ENCODE assay signal across 14 cellular contexts in genomic region chr6:159606786-159607185, GRCh38.
DNase-seq lines count a peak whose midpoint lies in the region; ATAC-seq and TF ChIP-seq lines count a peak whose summit lies in the region.
"Had no signal": no experiment of that assay in that cellular context is flagged by ENCODE, and none has a peak within 500 bp of the region (broad histone marks: within the 10 kb centered on the region; RNA-seq: fewer than 3 reads in every experiment).

No MANE protein-coding gene starts in this region.

- in situ Hi-C loops in astrocyte of the spinal cord (cut with HindIII; ENCODE audit: low sequenced_read_pairs), result no loop called here

- H3K4me1 Mint-ChIP-seq in HFFc6 (ENCODE audit: low read depth), result no peaks in the 10 kb centered on the region

- intact Hi-C loops in left colon (cut with DNase I, micrococcal nuclease), result no loop called here

- no peak for ATAC-seq in GM21723 (IDR thresholded peaks at IDR 0.05; ENCODE audit: unreplicated experiment)
- no peak for ATAC-seq in left colon
- ATAC-seq: GM23338 had no signal

- H3K27ac ChIP-seq in caudate nucleus (ENCODE audit: low read depth, low read length), result no peak overlapping the region
- H3K27ac ChIP-seq: BLaER1 treated with 17β-estradiol and CSF1 and Interleukin-3, amounts not matched to agents 10 nM and 100 nM had no signal

- H3K27ac Mint-ChIP-seq in HFFc6, result no peak overlapping the region
- H3K27ac Mint-ChIP-seq: GM23338 had no signal

- no peaks in the 10 kb centered on the region for H3K36me3 Mint-ChIP-seq in HFFc6 (ENCODE audit: low read depth)

- peaks cover 9% of the 10 kb centered on the region for H3K27me3 Mint-ChIP-seq in HFFc6 (ENCODE audit: insufficient read depth)

- no peak for TF ChIP-seq POLR2A in erythroblast (IDR thresholded peaks at IDR 0.05; ENCODE audit: low read length)

- H3K9me3 Mint-ChIP-seq in HFFc6, result no peaks in the 10 kb centered on the region
- H3K9me3 Mint-ChIP-seq: GM23338 had no signal

- DNase-seq in AG10803 (ENCODE audit: low read depth) (peak; percentile 21), HFFc6 (peak; percentile 5), astrocyte of the spinal cord (ENCODE audit: low read depth, low spot score) (peak; percentile 16), fibroblast of villous mesenchyme (ENCODE audit: low read depth) (peak; percentile 8), left colon (no peak), erythroblast (lab: John Stamatoyannopoulos, UW) (no peak), caudate nucleus (lab: John Stamatoyannopoulos, UW) (no peak)
- DNase-seq: KBM-7, NCI-H1436 treated with DMSO at 0.1 percent for 48 hours, NCI-H2081, NCI-H524 treated with DMSO at 0.1 percent for 48 hours had no signal

- H3K4me3 ChIP-seq in AG10803 (ENCODE audit: low read length) (no peak overlapping the region), astrocyte of the spinal cord (ENCODE audit: low read depth, low read length) (no peak overlapping the region), fibroblast of villous mesenchyme (ENCODE audit: low read depth, low read length) (no peak overlapping the region)
- H3K4me3 ChIP-seq: BLaER1 treated with 17β-estradiol and CSF1 and Interleukin-3, amounts not matched to agents 10 nM and 100 nM; GM23338 had no signal

- no peak overlapping the region for H3K4me3 Mint-ChIP-seq in HFFc6
- H3K4me3 Mint-ChIP-seq: GM23338 had no signal

- TF ChIP-seq CTCF in AG10803 (conservative IDR thresholded peaks at IDR 0.05; ENCODE audit: low read length), result no peak
- no peak for TF ChIP-seq CTCF in HFFc6 (IDR thresholded peaks at IDR 0.05)
- no peak for TF ChIP-seq CTCF in astrocyte of the spinal cord (IDR thresholded peaks at IDR 0.05; ENCODE audit: low read depth, low read length)
- TF ChIP-seq CTCF in fibroblast of villous mesenchyme (IDR thresholded peaks at IDR 0.05; ENCODE audit: insufficient read depth, low read depth, low read length), result no peak

Comparison
In these comparisons a context has a peak if more than half of its experiments do, and no peak if none do; other contexts are left out.
1. DNase-seq: peak in AG10803 (single experiment), HFFc6 (single experiment), astrocyte of the spinal cord (single experiment) and fibroblast of villous mesenchyme (single experiment); none in left colon (0 of 2), erythroblast (0 of 2) and caudate nucleus (0 of 61).